ENCODE assay signal across 8 cellular contexts in the genomic region with DNA sequence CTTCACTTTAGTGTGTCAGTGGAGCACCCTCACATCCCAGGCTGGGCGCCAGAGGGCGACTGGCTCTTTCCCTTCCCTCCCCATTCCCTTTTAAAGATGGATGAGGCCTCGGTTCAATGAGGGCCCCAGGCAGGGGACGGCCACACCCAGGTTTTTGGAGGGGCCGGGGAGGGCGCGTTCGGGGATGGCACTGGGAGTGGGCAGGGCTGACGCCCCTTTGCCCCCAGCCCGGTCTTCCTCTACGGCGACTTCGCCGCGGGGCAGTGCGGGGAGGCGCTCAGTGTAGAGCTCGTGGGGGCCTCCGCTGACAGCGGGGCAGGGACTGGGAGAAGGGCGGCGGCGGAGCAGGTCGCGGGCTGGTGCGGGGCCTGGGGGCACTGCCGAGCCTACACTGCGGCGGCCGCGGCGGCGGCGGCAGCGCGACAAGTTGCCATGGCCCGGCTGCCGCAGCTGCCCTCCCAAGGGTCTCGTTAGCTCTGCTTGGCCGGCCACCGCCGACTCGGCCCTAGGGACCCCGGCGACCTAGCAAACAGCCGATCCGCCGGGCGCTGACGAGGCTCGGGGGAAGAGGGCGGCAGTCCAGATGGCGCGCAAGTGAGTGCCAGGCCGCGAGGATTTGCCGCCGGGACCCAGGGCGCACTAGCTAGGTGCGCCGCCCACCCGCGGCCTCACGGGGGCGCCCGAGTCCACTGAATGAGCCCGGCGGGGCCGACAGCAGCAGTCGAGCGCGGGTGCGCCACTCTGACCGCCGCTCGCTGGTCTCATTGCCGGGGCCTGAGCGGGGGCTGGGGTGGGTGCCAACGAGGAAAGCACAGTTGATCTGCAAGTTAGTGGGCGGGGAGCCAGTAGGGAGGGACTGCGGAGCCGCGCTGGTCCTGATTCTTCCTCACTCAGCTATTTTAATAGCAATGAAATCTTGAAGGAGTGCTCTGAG.
A peak's percentile ranks its signal among the peaks of the same experiment; 100 is the strongest.
DNase-seq lines count a peak whose midpoint lies in the region; ATAC-seq and TF ChIP-seq lines count a peak whose summit lies in the region.

No MANE protein-coding gene starts in this region.

- H3K79me2 ChIP-seq in ACC112 (ENCODE audit: control insufficient read depth, insufficient read depth, low read length, unreplicated experiment), result no peaks in the 10 kb centered on the region
- H3K79me2 ChIP-seq in smooth muscle cell (ENCODE audit: low read depth), result no peaks in the 10 kb centered on the region

- H3K4me3 ChIP-seq in ACC112 (ENCODE audit: low read depth, low read length) (peak overlapping the region; percentile 89), cardiac fibroblast (replicated peaks in 1 of 2; ENCODE audit: low read depth in 2 of 2, low read length in 2 of 2) (peak overlapping the region; percentile 60 to 70), smooth muscle cell (peak overlapping the region; percentile 68)

- H3K4me1 ChIP-seq in ACC112 (ENCODE audit: control insufficient read depth, insufficient read depth, low read length, unreplicated experiment), result no peaks in the 10 kb centered on the region
- H3K4me1 ChIP-seq in smooth muscle cell (ENCODE audit: low read depth), result no peaks in the 10 kb centered on the region

- H3K4me3 Mint-ChIP-seq in WTC11, result peak overlapping the region; percentile 73

- CTCF ChIA-PET in WTC11 (lab: Charles Lee), result interaction anchor here (0.6 to 4.1 kb wide), 44 partner anchors 9 to 804 kb away, joined by 3 to 104 read pairs (median 5); a partner anchor contains a TSS

- peak; percentile 67 for DNase-seq in NCI-H2171 treated with DMSO at 0.1 percent for 48 hours (lab: John Stamatoyannopoulos, UW)
- peak; percentile 93 for DNase-seq in WTC11 (ENCODE audit: low spot score)
- DNase-seq in cardiac fibroblast (ENCODE audit: low read depth in 2 of 2), result peak; percentile 71 to 96
- peak; percentile 85 for DNase-seq in inferior parietal cortex (ENCODE audit: extremely low spot score)
- peak; percentile 90 for DNase-seq in smooth muscle cell (lab: John Stamatoyannopoulos, UW; ENCODE audit: unreplicated experiment)

- no peaks in the 10 kb centered on the region for H3K9me3 Mint-ChIP-seq in WTC11

- H3K9ac ChIP-seq in smooth muscle cell (ENCODE audit: low read depth), result peak overlapping the region; percentile 23

- no peaks in the 10 kb centered on the region for H4K20me1 ChIP-seq in smooth muscle cell (ENCODE audit: low read depth)

- H2AFZ ChIP-seq in ACC112 (ENCODE audit: low read length, unreplicated experiment), result peak overlapping the region; percentile 97
- H2AFZ ChIP-seq in smooth muscle cell (ENCODE audit: low read depth), result peak overlapping the region; percentile 92

- no peak overlapping the region for H3K27ac Mint-ChIP-seq in WTC11

- H3K36me3 Mint-ChIP-seq in WTC11, result no peaks in the 10 kb centered on the region

- H3K9me3 ChIP-seq in smooth muscle cell (replicated peaks; ENCODE audit: low read depth), result no peaks in the 10 kb centered on the region

- H3K36me3 ChIP-seq in ACC112 (ENCODE audit: insufficient read depth, low read length) (no peaks in the 10 kb centered on the region), smooth muscle cell (ENCODE audit: low read depth) (no peaks in the 10 kb centered on the region)

- no peak overlapping the region for H3K27ac ChIP-seq in ACC112 (ENCODE audit: low read depth, low read length)
- H3K27ac ChIP-seq in smooth muscle cell (ENCODE audit: low read depth), result no peak overlapping the region

- WGBS in smooth muscle cell (ENCODE audit: low lambda C conversion rate), result under 1% methylated on average over 70 of the region's 83 CpGs

- TF ChIP-seq CTCF in WTC11 (IDR thresholded peaks at IDR 0.05) (peak; percentile 97), cardiac fibroblast (IDR thresholded peaks at IDR 0.05; ENCODE audit: low read depth, low read length) (peak; percentile 84), smooth muscle cell (IDR thresholded peaks at IDR 0.05; ENCODE audit: borderline replicate concordance, insufficient read depth, poor library complexity, severe bottlenecking) (peak; percentile 96)

- H3K4me2 ChIP-seq in smooth muscle cell, result peak overlapping the region; percentile 93

- H3K27me3 ChIP-seq in ACC112 (ENCODE audit: insufficient read depth, low read length) (no peaks in the 10 kb centered on the region), smooth muscle cell (ENCODE audit: low read depth) (no peaks in the 10 kb centered on the region)

- H3K4me1 Mint-ChIP-seq in WTC11, result no peaks in the 10 kb centered on the region

- no peaks in the 10 kb centered on the region for H3F3A ChIP-seq in smooth muscle cell (ENCODE audit: low read depth)

- H3K27me3 Mint-ChIP-seq in WTC11 (ENCODE audit: low read depth), result peaks cover 18% of the 10 kb centered on the region; the same call in 1 of the 2 replicates

- POLR2A ChIA-PET in WTC11 (lab: Charles Lee), result interaction anchor here (0.6 to 1.5 kb wide), 4 partner anchors 17 to 421 kb away, joined by 3 read pairs; a partner anchor contains a TSS

- ATAC-seq in GM18520 (IDR thresholded peaks at IDR 0.05; ENCODE audit: unreplicated experiment) (peak; percentile 90), HG03066 (IDR thresholded peaks at IDR 0.05; ENCODE audit: low read depth, unreplicated experiment) (peak; percentile 87), WTC11 (peak; percentile 89)

TF ChIP-seq in WTC11, 78 proteins besides CTCF, POLR2A, EP300 and RAD21 (continues in another document):
- TF ChIP-seq RELA (CRISPR knock-in tag; IDR thresholded peaks at IDR 0.05; ENCODE audit: borderline replicate concordance), result peak; percentile 36; the same call in 1 of the 2 replicates
- no peak for TF ChIP-seq ZNF396 (CRISPR knock-in tag; IDR thresholded peaks at IDR 0.05; ENCODE audit: borderline replicate concordance)
- TF ChIP-seq ZNF671 (CRISPR knock-in tag; IDR thresholded peaks at IDR 0.05), result no peak
- no peak for TF ChIP-seq TP53 (CRISPR knock-in tag; IDR thresholded peaks at IDR 0.05)
- TF ChIP-seq, protein P1, sequence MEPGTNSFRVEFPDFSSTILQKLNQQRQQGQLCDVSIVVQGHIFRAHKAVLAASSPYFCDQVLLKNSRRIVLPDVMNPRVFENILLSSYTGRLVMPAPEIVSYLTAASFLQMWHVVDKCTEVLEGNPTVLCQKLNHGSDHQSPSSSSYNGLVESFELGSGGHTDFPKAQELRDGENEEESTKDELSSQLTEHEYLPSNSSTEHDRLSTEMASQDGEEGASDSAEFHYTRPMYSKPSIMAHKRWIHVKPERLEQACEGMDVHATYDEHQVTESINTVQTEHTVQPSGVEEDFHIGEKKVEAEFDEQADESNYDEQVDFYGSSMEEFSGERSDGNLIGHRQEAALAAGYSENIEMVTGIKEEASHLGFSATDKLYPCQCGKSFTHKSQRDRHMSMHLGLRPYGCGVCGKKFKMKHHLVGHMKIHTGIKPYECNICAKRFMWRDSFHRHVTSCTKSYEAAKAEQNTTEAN (CRISPR knock-in tag; IDR thresholded peaks at IDR 0.05), result no peak
- TF ChIP-seq, protein P2, sequence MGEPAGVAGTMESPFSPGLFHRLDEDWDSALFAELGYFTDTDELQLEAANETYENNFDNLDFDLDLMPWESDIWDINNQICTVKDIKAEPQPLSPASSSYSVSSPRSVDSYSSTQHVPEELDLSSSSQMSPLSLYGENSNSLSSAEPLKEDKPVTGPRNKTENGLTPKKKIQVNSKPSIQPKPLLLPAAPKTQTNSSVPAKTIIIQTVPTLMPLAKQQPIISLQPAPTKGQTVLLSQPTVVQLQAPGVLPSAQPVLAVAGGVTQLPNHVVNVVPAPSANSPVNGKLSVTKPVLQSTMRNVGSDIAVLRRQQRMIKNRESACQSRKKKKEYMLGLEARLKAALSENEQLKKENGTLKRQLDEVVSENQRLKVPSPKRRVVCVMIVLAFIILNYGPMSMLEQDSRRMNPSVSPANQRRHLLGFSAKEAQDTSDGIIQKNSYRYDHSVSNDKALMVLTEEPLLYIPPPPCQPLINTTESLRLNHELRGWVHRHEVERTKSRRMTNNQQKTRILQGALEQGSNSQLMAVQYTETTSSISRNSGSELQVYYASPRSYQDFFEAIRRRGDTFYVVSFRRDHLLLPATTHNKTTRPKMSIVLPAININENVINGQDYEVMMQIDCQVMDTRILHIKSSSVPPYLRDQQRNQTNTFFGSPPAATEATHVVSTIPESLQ (CRISPR knock-in tag; IDR thresholded peaks at IDR 0.05), result no peak
- no peak for TF ChIP-seq SOX15 (CRISPR knock-in tag; IDR thresholded peaks at IDR 0.05)
- TF ChIP-seq, protein P3, sequence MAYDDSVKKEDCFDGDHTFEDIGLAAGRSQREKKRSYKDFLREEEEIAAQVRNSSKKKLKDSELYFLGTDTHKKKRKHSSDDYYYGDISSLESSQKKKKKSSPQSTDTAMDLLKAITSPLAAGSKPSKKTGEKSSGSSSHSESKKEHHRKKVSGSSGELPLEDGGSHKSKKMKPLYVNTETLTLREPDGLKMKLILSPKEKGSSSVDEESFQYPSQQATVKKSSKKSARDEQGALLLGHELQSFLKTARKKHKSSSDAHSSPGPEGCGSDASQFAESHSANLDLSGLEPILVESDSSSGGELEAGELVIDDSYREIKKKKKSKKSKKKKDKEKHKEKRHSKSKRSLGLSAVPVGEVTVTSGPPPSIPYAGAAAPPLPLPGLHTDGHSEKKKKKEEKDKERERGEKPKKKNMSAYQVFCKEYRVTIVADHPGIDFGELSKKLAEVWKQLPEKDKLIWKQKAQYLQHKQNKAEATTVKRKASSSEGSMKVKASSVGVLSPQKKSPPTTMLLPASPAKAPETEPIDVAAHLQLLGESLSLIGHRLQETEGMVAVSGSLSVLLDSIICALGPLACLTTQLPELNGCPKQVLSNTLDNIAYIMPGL (CRISPR knock-in tag; IDR thresholded peaks at IDR 0.05), result peak; percentile 99
- TF ChIP-seq, protein P4, sequence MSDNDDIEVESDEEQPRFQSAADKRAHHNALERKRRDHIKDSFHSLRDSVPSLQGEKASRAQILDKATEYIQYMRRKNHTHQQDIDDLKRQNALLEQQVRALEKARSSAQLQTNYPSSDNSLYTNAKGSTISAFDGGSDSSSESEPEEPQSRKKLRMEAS (CRISPR knock-in tag; IDR thresholded peaks at IDR 0.05), result peak; percentile 15; the same call in 1 of the 2 replicates
